In the genomic region with DNA sequence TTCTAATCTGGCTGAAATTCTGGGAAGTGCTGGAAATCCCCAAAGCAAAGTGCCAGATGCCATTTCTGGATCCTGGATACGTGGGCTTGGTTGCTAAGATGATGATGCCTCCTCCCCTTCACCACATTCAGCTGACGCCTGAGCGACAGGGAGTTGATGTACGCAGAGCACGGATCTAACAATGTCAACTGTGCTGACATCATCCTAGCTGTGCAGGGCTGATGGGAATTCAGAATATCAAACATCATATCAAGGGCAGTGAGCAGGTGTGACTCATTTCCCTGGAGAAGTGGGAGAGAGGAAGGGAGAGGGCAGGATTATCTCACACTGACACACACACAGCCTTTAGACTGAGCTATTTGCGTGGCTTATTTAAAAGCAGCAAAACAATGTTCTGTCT, we compare ENCODE assay signal across 8 cellular contexts.
A peak's percentile ranks its signal among the peaks of the same experiment; 100 is the strongest.
DNase-seq lines count a peak whose midpoint lies in the region; ATAC-seq, FAIRE-seq and TF ChIP-seq lines count a peak whose summit lies in the region.

No MANE protein-coding gene starts in this region.

- peak; percentile 84 for DNase-seq in BE2C
- DNase-seq in NCI-H2107 (lab: John Stamatoyannopoulos, UW), result peak; percentile 54
- DNase-seq in body of pancreas, result peak in 3 of 4 donors; percentile 12 to 53 (median 18)
- no peak for DNase-seq in left colon
- DNase-seq in activated CD8-positive, alpha-beta memory T cell treated with anti-CD3 and anti-CD28 coated beads for 24 hours, result no peak
- DNase-seq in GM12891 (ENCODE audit: insufficient read length, low spot score), result no peak
- DNase-seq in SIG-M5 (lab: John Stamatoyannopoulos, UW), result no peak
- DNase-seq in OCI-M2 (lab: John Stamatoyannopoulos, UW; ENCODE audit: unreplicated experiment), result no peak

- H3K27ac ChIP-seq in body of pancreas, result peak overlapping the region in 1 of 4 donors; percentile 1

- no peaks in the 10 kb centered on the region for H3K36me3 ChIP-seq in BE2C
- no peaks in the 10 kb centered on the region for H3K36me3 ChIP-seq in body of pancreas (replicated peaks in 1 of 2; ENCODE audit: insufficient read depth in 1 of 2, low read depth in 2 of 2)

- H3K4me1 ChIP-seq in BE2C (peaks cover 19% of the 10 kb centered on the region), body of pancreas (no peaks in the 10 kb centered on the region)

- H3K27me3 ChIP-seq in BE2C, result no peaks in the 10 kb centered on the region
- H3K27me3 ChIP-seq in body of pancreas, result no peaks in the 10 kb centered on the region

- H3K9me3 ChIP-seq in BE2C (no peaks in the 10 kb centered on the region), body of pancreas (no peaks in the 10 kb centered on the region)

- intact Hi-C loops in body of pancreas (cut with DNase I) (no loop called here), left colon (cut with DNase I, micrococcal nuclease) (no loop called here)

- peak overlapping the region; percentile 11 for H3K4me3 ChIP-seq in BE2C (ENCODE audit: low read depth, low read length)
- no peak overlapping the region for H3K4me3 ChIP-seq in body of pancreas

- 21 to 34% methylated on average over 4 to 6 of the region's 6 CpGs for WGBS in body of pancreas, 2 donors

- FAIRE-seq in GM12891 (lab: Jason Lieb, UNC), result no peak

- no peak for TF ChIP-seq POLR2A in body of pancreas (IDR thresholded peaks at IDR 0.05)
- no peak for TF ChIP-seq POLR2A in GM12891 (IDR thresholded peaks at IDR 0.05; ENCODE audit: low read depth, low read length)

- peak; percentile 81 for ATAC-seq in body of pancreas
- ATAC-seq in left colon, result peak; percentile 44

- no peak for TF ChIP-seq CTCF in BE2C (IDR thresholded peaks at IDR 0.05; ENCODE audit: low read depth, low read length)
- TF ChIP-seq CTCF in body of pancreas (IDR thresholded peaks at IDR 0.05), result no peak

TF ChIP-seq in GM12891, 5 proteins besides CTCF, POLR2A, EP300 and RAD21:
- TF ChIP-seq POLR2AphosphoS5 (IDR thresholded peaks at IDR 0.05; ENCODE audit: low read depth, low read length), result no peak

Comparison
In these comparisons a context has a peak if more than half of its experiments do, and no peak if none do; other contexts are left out.
1. DNase-seq: peak in BE2C (single experiment), NCI-H2107 (single experiment) and body of pancreas (3 of 4); none in left colon (0 of 2), activated CD8-positive, alpha-beta memory T cell treated with anti-CD3 and anti-CD28 coated beads for 24 hours (single experiment), GM12891 (single experiment), SIG-M5 (single experiment) and OCI-M2 (single experiment).